Comparison of ENCODE assay signal across 1 cellular context in the genomic region with DNA sequence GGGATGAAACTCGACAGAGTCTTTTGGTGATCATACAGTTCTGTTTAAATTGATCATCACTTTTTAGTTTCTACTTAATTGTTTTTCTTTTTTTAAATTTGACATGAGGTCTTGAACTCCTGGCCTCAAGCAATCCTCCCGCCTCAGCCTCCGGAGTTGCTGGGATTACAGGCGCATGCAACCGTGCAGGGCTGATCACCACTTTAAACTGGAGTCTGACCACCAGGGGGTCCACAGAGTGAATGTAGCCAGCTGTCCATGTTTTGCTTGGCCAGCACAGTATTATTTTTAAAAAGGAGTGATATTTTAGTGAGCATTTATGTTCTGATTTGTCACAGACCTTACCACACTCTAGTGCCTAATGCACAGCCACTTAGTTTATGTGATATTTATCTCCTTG.
TF ChIP-seq lines count a peak whose summit lies in the region.

No MANE protein-coding gene starts in this region.

TF ChIP-seq in HepG2, 621 proteins besides CTCF, POLR2A, EP300 and RAD21 (continued from another document):
- TF ChIP-seq, protein P1, sequence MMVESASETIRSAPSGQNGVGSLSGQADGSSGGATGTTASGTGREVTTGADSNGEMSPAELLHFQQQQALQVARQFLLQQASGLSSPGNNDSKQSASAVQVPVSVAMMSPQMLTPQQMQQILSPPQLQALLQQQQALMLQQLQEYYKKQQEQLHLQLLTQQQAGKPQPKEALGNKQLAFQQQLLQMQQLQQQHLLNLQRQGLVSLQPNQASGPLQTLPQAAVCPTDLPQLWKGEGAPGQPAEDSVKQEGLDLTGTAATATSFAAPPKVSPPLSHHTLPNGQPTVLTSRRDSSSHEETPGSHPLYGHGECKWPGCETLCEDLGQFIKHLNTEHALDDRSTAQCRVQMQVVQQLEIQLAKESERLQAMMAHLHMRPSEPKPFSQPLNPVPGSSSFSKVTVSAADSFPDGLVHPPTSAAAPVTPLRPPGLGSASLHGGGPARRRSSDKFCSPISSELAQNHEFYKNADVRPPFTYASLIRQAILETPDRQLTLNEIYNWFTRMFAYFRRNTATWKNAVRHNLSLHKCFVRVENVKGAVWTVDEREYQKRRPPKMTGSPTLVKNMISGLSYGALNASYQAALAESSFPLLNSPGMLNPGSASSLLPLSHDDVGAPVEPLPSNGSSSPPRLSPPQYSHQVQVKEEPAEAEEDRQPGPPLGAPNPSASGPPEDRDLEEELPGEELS (CRISPR knock-in tag; IDR thresholded peaks at IDR 0.05) = no peak
- TF ChIP-seq, protein P2, sequence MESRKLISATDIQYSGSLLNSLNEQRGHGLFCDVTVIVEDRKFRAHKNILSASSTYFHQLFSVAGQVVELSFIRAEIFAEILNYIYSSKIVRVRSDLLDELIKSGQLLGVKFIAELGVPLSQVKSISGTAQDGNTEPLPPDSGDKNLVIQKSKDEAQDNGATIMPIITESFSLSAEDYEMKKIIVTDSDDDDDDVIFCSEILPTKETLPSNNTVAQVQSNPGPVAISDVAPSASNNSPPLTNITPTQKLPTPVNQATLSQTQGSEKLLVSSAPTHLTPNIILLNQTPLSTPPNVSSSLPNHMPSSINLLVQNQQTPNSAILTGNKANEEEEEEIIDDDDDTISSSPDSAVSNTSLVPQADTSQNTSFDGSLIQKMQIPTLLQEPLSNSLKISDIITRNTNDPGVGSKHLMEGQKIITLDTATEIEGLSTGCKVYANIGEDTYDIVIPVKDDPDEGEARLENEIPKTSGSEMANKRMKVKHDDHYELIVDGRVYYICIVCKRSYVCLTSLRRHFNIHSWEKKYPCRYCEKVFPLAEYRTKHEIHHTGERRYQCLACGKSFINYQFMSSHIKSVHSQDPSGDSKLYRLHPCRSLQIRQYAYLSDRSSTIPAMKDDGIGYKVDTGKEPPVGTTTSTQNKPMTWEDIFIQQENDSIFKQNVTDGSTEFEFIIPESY (CRISPR knock-in tag; IDR thresholded peaks at IDR 0.05) = peak; percentile 62; the same call in 1 of the 2 replicates
